Comparison of ENCODE assay signal across 8 cellular contexts in the genomic region with DNA sequence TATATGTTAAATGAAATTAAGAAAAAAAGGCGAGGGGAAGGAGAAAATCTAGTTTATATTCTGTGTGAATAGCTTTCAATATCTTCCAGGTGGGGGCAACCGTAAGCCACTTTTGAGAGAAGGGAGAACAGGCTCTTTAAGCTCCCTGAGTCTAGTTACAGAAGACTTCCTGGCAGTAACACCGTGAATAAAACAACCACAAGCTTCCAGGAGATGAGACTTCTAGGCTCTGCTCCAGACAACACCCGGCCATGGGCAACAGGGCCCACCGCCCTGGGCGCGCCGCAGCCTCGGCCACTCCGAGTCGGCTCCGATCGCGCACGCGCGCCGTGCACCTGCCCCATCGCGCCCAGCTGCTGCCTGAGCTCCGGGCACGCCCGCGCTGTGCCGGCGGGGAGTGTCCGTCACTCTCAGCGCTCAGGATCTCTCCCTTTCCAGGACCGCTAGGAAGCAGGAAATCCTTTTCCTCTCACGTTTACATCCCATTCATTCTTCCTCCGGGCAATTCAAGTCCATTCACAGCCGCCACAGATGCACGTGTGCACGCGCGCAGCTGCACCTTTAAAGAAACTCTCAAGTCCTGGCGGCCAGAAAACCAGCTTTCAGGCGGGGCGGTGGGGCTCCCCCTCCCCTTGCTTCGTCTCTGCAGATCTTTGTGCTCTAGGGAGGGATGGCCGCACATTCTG. TPM values are rescaled to one million over a fixed set of nuclear protein-coding genes. Genes with fewer than 3 reads are reported as not detected.
A peak's percentile ranks its signal among the peaks of the same experiment; 100 is the strongest.
DNase-seq lines count a peak whose midpoint lies in the region; ATAC-seq and TF ChIP-seq lines count a peak whose summit lies in the region.

No MANE protein-coding gene starts in this region.

- H4K20me1 ChIP-seq in DOHH2 (ENCODE audit: control insufficient read depth, insufficient read depth, low read depth, low read length) = no peaks in the 10 kb centered on the region

- H3K27ac ChIP-seq in DOHH2 (ENCODE audit: low read depth, low read length) (no peak overlapping the region), foreskin keratinocyte (no peak overlapping the region), neuronal stem cell (replicated peaks; ENCODE audit: low read length) (no peak overlapping the region)

- H3K4me3 ChIP-seq in DOHH2 (ENCODE audit: low read length) (peak overlapping the region; percentile 86), neuronal stem cell (ENCODE audit: low read length in 2 of 2) (peak overlapping the region; percentile 51 to 66)

- peak overlapping the region; percentile 77 for H3K18ac ChIP-seq in neuronal stem cell (ENCODE audit: low read length)

- no peak overlapping the region for H3K14ac ChIP-seq in neuronal stem cell (ENCODE audit: low read length)

- no peak overlapping the region for H4K91ac ChIP-seq in neuronal stem cell (ENCODE audit: low read depth, low read length, poor library complexity)

- peak overlapping the region; percentile 99 for H2AFZ ChIP-seq in neuronal stem cell (ENCODE audit: low read length)

- H3F3A ChIP-seq in DOHH2 (ENCODE audit: control insufficient read depth, insufficient read depth) = no peaks in the 10 kb centered on the region

- H3K9me3 Mint-ChIP-seq in activated CD8-positive, alpha-beta memory T cell treated with anti-CD3 and anti-CD28 coated beads, Interleukin-2, amount 10 ng/mL, durations not matched to agents 7 days and 5 days (ENCODE audit: low read depth) = no peaks in the 10 kb centered on the region

- no peaks in the 10 kb centered on the region for H3K79me1 ChIP-seq in neuronal stem cell (ENCODE audit: low read depth, low read length)

- H2AK5ac ChIP-seq in neuronal stem cell (ENCODE audit: low read depth, low read length) = no peak overlapping the region

- H3K9me2 ChIP-seq in DOHH2 (replicated peaks; ENCODE audit: control insufficient read depth, low read length) = no peaks in the 10 kb centered on the region

- no peak overlapping the region for H3K4ac ChIP-seq in neuronal stem cell (ENCODE audit: low read length)

- no peak overlapping the region for H4K8ac ChIP-seq in neuronal stem cell (ENCODE audit: low read depth, low read length)

- TF ChIP-seq CTCF in DOHH2 (IDR thresholded peaks at IDR 0.05; ENCODE audit: low read depth, low read length, poor library complexity, severe bottlenecking) (peak; percentile 57), foreskin keratinocyte (conservative IDR thresholded peaks at IDR 0.05) (peak; percentile 76)

- CTCF ChIA-PET in activated CD8-positive, alpha-beta memory T cell treated with anti-CD3 and anti-CD28 coated beads, Interleukin-2, amount 10 ng/mL, durations not matched to agents 7 days and 5 days (lab: Charles Lee) = interaction anchor here (0.8 to 2.0 kb wide), 15 partner anchors 10 to 621 kb away, joined by 3 to 26 read pairs (median 3); no protein-coding TSS in a partner anchor

- DNase-seq in NCI-H345 treated with DMSO at 0.1 percent for 48 hours (lab: John Stamatoyannopoulos, UW; ENCODE audit: unreplicated experiment) (peak; percentile 76), foreskin keratinocyte (peak; percentile 46 to 77), neuronal stem cell (ENCODE audit: low spot score) (no peak), mesenteric fat pad (ENCODE audit: low spot score) (no peak)
- DNase-seq in activated CD8-positive, alpha-beta memory T cell treated with anti-CD3 and anti-CD28 coated beads, Interleukin-2, amount 10 ng/mL, durations not matched to agents 7 days and 5 days = peak; percentile 59

- no peak overlapping the region for H3K23ac ChIP-seq in neuronal stem cell (ENCODE audit: low read depth, low read length, poor library complexity)

- H3K4me1 Mint-ChIP-seq in activated CD8-positive, alpha-beta memory T cell treated with anti-CD3 and anti-CD28 coated beads, Interleukin-2, amount 10 ng/mL, durations not matched to agents 7 days and 5 days = peaks cover 12% of the 10 kb centered on the region

- no peaks in the 10 kb centered on the region for H3K79me2 ChIP-seq in DOHH2 (ENCODE audit: control insufficient read depth, low read length)

- H3K4me3 Mint-ChIP-seq in activated CD8-positive, alpha-beta memory T cell treated with anti-CD3 and anti-CD28 coated beads, Interleukin-2, amount 10 ng/mL, durations not matched to agents 7 days and 5 days = peak overlapping the region; percentile 69

- H3K36me3 ChIP-seq in DOHH2 (ENCODE audit: control insufficient read depth, low read length) = no peaks in the 10 kb centered on the region
- no peaks in the 10 kb centered on the region for H3K36me3 ChIP-seq in neuronal stem cell (replicated peaks in 1 of 2; ENCODE audit: control insufficient read depth in 2 of 2, insufficient read depth in 2 of 2, low read length in 2 of 2)

- H3K9me3 ChIP-seq in DOHH2 (ENCODE audit: control insufficient read depth, insufficient read depth, low read length) = no peaks in the 10 kb centered on the region
- no peaks in the 10 kb centered on the region for H3K9me3 ChIP-seq in neuronal stem cell (replicated peaks in 1 of 2; ENCODE audit: control insufficient read depth in 2 of 2, insufficient read depth in 1 of 2, low read depth in 1 of 2, low read length in 2 of 2)

- peak; percentile 39 for ATAC-seq in GM19372 (IDR thresholded peaks at IDR 0.05; ENCODE audit: low read depth, unreplicated experiment)
- peak; percentile 47 for ATAC-seq in HG03354 (IDR thresholded peaks at IDR 0.05; ENCODE audit: poor library complexity, severe bottlenecking, unreplicated experiment)
- ATAC-seq in activated CD8-positive, alpha-beta memory T cell treated with anti-CD3 and anti-CD28 coated beads, Interleukin-2, amount 10 ng/mL, durations not matched to agents 7 days and 5 days = peak; percentile 70
- ATAC-seq in foreskin keratinocyte = peak; percentile 85

- H3K4me2 ChIP-seq in DOHH2 (ENCODE audit: low read length) (peak overlapping the region; percentile 99), neuronal stem cell (ENCODE audit: insufficient read depth, low read length, poor library complexity, severe bottlenecking) (peak overlapping the region; percentile 91)

- no peak overlapping the region for H2BK5ac ChIP-seq in neuronal stem cell (ENCODE audit: low read length)

- WGBS in neuronal stem cell (ENCODE audit: extremely low coverage in 2 of 2, insufficient read length in 2 of 2, insufficient replicate concordance in 1 of 2), 2 donors = no CpG with 5 or more reads among the region's 41 CpGs

- H3K9ac ChIP-seq in neuronal stem cell (ENCODE audit: low read depth, low read length, poor library complexity) = no peak overlapping the region

- peaks cover 1% of the 10 kb centered on the region for H3K36me3 Mint-ChIP-seq in activated CD8-positive, alpha-beta memory T cell treated with anti-CD3 and anti-CD28 coated beads, Interleukin-2, amount 10 ng/mL, durations not matched to agents 7 days and 5 days

- no peak overlapping the region for H3K27ac Mint-ChIP-seq in activated CD8-positive, alpha-beta memory T cell treated with anti-CD3 and anti-CD28 coated beads, Interleukin-2, amount 10 ng/mL, durations not matched to agents 7 days and 5 days

- no peak overlapping the region for H2BK12ac ChIP-seq in neuronal stem cell (ENCODE audit: low read length)

- H2BK120ac ChIP-seq in neuronal stem cell (ENCODE audit: low read depth, low read length) = no peak overlapping the region

- H3K4me1 ChIP-seq in DOHH2 (ENCODE audit: control insufficient read depth, low read length) (peaks cover 10% of the 10 kb centered on the region), foreskin keratinocyte (no peaks in the 10 kb centered on the region), neuronal stem cell (ENCODE audit: control insufficient read depth in 2 of 2, insufficient read depth in 1 of 2, low read depth in 1 of 2, low read length in 2 of 2) (peaks cover 2 to 4% of the 10 kb centered on the region in 2 donors)

- H3K27me3 ChIP-seq in DOHH2 (ENCODE audit: control insufficient read depth, low read length) = peaks cover 56% of the 10 kb centered on the region
- H3K27me3 ChIP-seq in foreskin keratinocyte = peaks cover 94% of the 10 kb centered on the region
- peaks cover 0 to 78% (median 56%) of the 10 kb centered on the region in 3 experiments for H3K27me3 ChIP-seq in neuronal stem cell (ENCODE audit: control insufficient read depth in 3 of 3, insufficient read depth in 3 of 3, low read depth in 1 of 3, low read length in 3 of 3)

- peaks cover 75% of the 10 kb centered on the region for H3K27me3 Mint-ChIP-seq in activated CD8-positive, alpha-beta memory T cell treated with anti-CD3 and anti-CD28 coated beads, Interleukin-2, amount 10 ng/mL, durations not matched to agents 7 days and 5 days

- no peak overlapping the region for H2BK15ac ChIP-seq in neuronal stem cell (ENCODE audit: low read length)

RNA-seq across cellular contexts. Expression of gene PAX3, which starts 19.4 kb away (rescaled TPM):
- total RNA-seq in activated CD8-positive, alpha-beta memory T cell treated with anti-CD3 and anti-CD28 coated beads, Interleukin-2, amount 10 ng/mL, durations not matched to agents 7 days and 5 days = not detected
- total RNA-seq in foreskin keratinocyte (not detected in 2 replicates), mesenteric fat pad (not detected)
- polyA plus RNA-seq in foreskin keratinocyte = not detected in 2 replicates
- polyA plus RNA-seq in neuronal stem cell (2013, experiment 1 of 2) = 0.04 TPM
- not detected for polyA plus RNA-seq in neuronal stem cell (2013, experiment 2 of 2)

Comparison
In these comparisons a context has a peak if more than half of its experiments do, and no peak if none do; other contexts are left out.
1. DNase-seq: peak in NCI-H345 treated with DMSO at 0.1 percent for 48 hours (single experiment), activated CD8-positive, alpha-beta memory T cell treated with anti-CD3 and anti-CD28 coated beads, Interleukin-2, amount 10 ng/mL, durations not matched to agents 7 days and 5 days (single experiment) and foreskin keratinocyte (2 of 2); none in neuronal stem cell (single experiment) and mesenteric fat pad (single experiment).
2. Peak in every context shown above with its lines, with median percentiles within 50 percentile points of each other: ATAC-seq.